Comparison of ENCODE assay signal across 39 cellular contexts in genomic region chr17:70519300-70519699, GRCh38.
"Had no signal": no experiment of that assay in that cellular context is flagged by ENCODE, and none has a peak within 500 bp of the region (broad histone marks: within the 10 kb centered on the region; RNA-seq: fewer than 3 reads in every experiment).

No MANE protein-coding gene starts in this region.

- FAIRE-seq: astrocyte, bronchial epithelial cell had no signal

- ATAC-seq: activated naive CD4-positive, alpha-beta T cell treated with anti-CD3 and anti-CD28 coated beads, Interleukin-2, amount 50 U/mL, for 72 hours; activated naive CD8-positive, alpha-beta T cell treated with anti-CD3 and anti-CD28 coated beads, Interleukin-2, amount 50 U/mL, for 24 hours; activated T-cell treated with anti-CD3 and anti-CD28 coated beads, Interleukin-2, amount 50 U/mL, for 4 hours; activated T-cell treated with anti-CD3 and anti-CD28 coated beads, Interleukin-2, amount 50 U/mL, for 72 hours; activated T-helper 17 cell treated with anti-CD3 and anti-CD28 coated beads, Interleukin-2, amount 50 U/mL, for 72 hours; body of pancreas had no signal

- H3K27ac Mint-ChIP-seq: activated naive CD4-positive, alpha-beta T cell treated with anti-CD3 and anti-CD28 coated beads for 36 hours; activated naive CD4-positive, alpha-beta T cell treated with anti-CD3 and anti-CD28 coated beads, Interleukin-2, amount 10 ng/mL, durations not matched to agents 7 days and 5 days; activated naive CD4-positive, alpha-beta T cell treated with anti-CD3 and anti-CD28 coated beads, Interleukin-2, amount 50 U/mL, for 24 hours; activated naive CD4-positive, alpha-beta T cell treated with anti-CD3 and anti-CD28 coated beads, Interleukin-2, amount 50 U/mL, for 72 hours; activated naive CD8-positive, alpha-beta T cell; activated naive CD8-positive, alpha-beta T cell treated with anti-CD3 and anti-CD28 coated beads for 36 hours; activated naive CD8-positive, alpha-beta T cell treated with anti-CD3 and anti-CD28 coated beads, Interleukin-2, amount 10 ng/mL, durations not matched to agents 7 days and 5 days; activated naive CD8-positive, alpha-beta T cell treated with anti-CD3 and anti-CD28 coated beads, Interleukin-2, amount 50 U/mL, for 24 hours; activated T-cell treated with anti-CD3 and anti-CD28 coated beads, Interleukin-2, amount 50 U/mL, for 24 hours; activated T-cell treated with anti-CD3 and anti-CD28 coated beads, Interleukin-2, amount 50 U/mL, for 72 hours; activated T-helper 1 cell treated with anti-CD3 and anti-CD28 coated beads, Interleukin-12 subunit alpha, Interleukin-12 subunit beta, Interleukin-2, Interleukin-4 antibody, amounts not matched to agents 30 ng/mL and 10 ng/mL and 1 ng/mL, durations not matched to agents 14 hours and 24 hours and 36 hours; activated T-helper 17 cell treated with anti-CD3 and anti-CD28 coated beads, Interleukin-2, amount 50 U/mL, for 72 hours; activated T-helper 2 cell treated with anti-CD3 and anti-CD28 coated beads, Interferon-gamma antibody, Interleukin-2, Interleukin-4, amounts not matched to agents 10 μg/mL and 5 μg/mL and 100 μg/mL, durations not matched to agents 14 hours and 24 hours and 36 hours; brain had no signal

- H3K4me3 Mint-ChIP-seq: activated naive CD4-positive, alpha-beta T cell treated with anti-CD3 and anti-CD28 coated beads for 36 hours; activated naive CD4-positive, alpha-beta T cell treated with anti-CD3 and anti-CD28 coated beads, Interleukin-2, amount 10 ng/mL, durations not matched to agents 7 days and 5 days; activated naive CD4-positive, alpha-beta T cell treated with anti-CD3 and anti-CD28 coated beads, Interleukin-2, amount 50 U/mL, for 24 hours; activated naive CD8-positive, alpha-beta T cell; activated naive CD8-positive, alpha-beta T cell treated with anti-CD3 and anti-CD28 coated beads for 36 hours; activated naive CD8-positive, alpha-beta T cell treated with anti-CD3 and anti-CD28 coated beads, Interleukin-2, amount 10 ng/mL, durations not matched to agents 7 days and 5 days; activated naive CD8-positive, alpha-beta T cell treated with anti-CD3 and anti-CD28 coated beads, Interleukin-2, amount 50 U/mL, for 24 hours; activated T-cell treated with anti-CD3 and anti-CD28 coated beads, Interleukin-2, amount 50 U/mL, for 24 hours; activated T-cell treated with anti-CD3 and anti-CD28 coated beads, Interleukin-2, amount 50 U/mL, for 4 hours; activated T-cell treated with anti-CD3 and anti-CD28 coated beads, Interleukin-2, amount 50 U/mL, for 72 hours; activated T-helper 1 cell treated with anti-CD3 and anti-CD28 coated beads, Interleukin-12 subunit alpha, Interleukin-12 subunit beta, Interleukin-2, Interleukin-4 antibody, amounts not matched to agents 30 ng/mL and 10 ng/mL and 1 ng/mL, durations not matched to agents 14 hours and 24 hours and 36 hours; activated T-helper 17 cell treated with anti-CD3 and anti-CD28 coated beads, Interleukin-2, amount 50 U/mL, for 72 hours; brain; central memory CD8-positive, alpha-beta T cell had no signal

- H3K27ac ChIP-seq: adrenal gland, ascending aorta, body of pancreas, brain microvascular endothelial cell, breast epithelium, cardiac muscle cell had no signal

- H3K4me1 ChIP-seq: adrenal gland, ascending aorta, body of pancreas, breast epithelium had no signal

- H3K9me3 ChIP-seq: adrenal gland, ascending aorta, body of pancreas, breast epithelium had no signal

- H3K9me3 Mint-ChIP-seq: activated naive CD4-positive, alpha-beta T cell treated with anti-CD3 and anti-CD28 coated beads for 36 hours; activated naive CD4-positive, alpha-beta T cell treated with anti-CD3 and anti-CD28 coated beads, Interleukin-2, amount 10 ng/mL, durations not matched to agents 7 days and 5 days; activated naive CD4-positive, alpha-beta T cell treated with anti-CD3 and anti-CD28 coated beads, Interleukin-2, amount 50 U/mL, for 24 hours; activated naive CD4-positive, alpha-beta T cell treated with anti-CD3 and anti-CD28 coated beads, Interleukin-2, amount 50 U/mL, for 72 hours; activated naive CD8-positive, alpha-beta T cell treated with anti-CD3 and anti-CD28 coated beads for 36 hours; activated naive CD8-positive, alpha-beta T cell treated with anti-CD3 and anti-CD28 coated beads, Interleukin-2, amount 10 ng/mL, durations not matched to agents 7 days and 5 days; activated naive CD8-positive, alpha-beta T cell treated with anti-CD3 and anti-CD28 coated beads, Interleukin-2, amount 50 U/mL, for 24 hours; activated T-cell treated with anti-CD3 and anti-CD28 coated beads, Interleukin-2, amount 50 U/mL, for 24 hours; activated T-cell treated with anti-CD3 and anti-CD28 coated beads, Interleukin-2, amount 50 U/mL, for 4 hours; activated T-cell treated with anti-CD3 and anti-CD28 coated beads, Interleukin-2, amount 50 U/mL, for 72 hours; activated T-helper 1 cell treated with anti-CD3 and anti-CD28 coated beads, Interleukin-12 subunit alpha, Interleukin-12 subunit beta, Interleukin-2, Interleukin-4 antibody, amounts not matched to agents 30 ng/mL and 10 ng/mL and 1 ng/mL, durations not matched to agents 14 hours and 24 hours and 36 hours; activated T-helper 17 cell treated with anti-CD3 and anti-CD28 coated beads, Interleukin-2, amount 50 U/mL, for 72 hours; activated T-helper 2 cell treated with anti-CD3 and anti-CD28 coated beads, Interferon-gamma antibody, Interleukin-2, Interleukin-4, amounts not matched to agents 10 μg/mL and 5 μg/mL and 100 μg/mL, durations not matched to agents 14 hours and 24 hours and 36 hours; brain had no signal

- H3K27me3 ChIP-seq: adrenal gland, ascending aorta, body of pancreas, brain microvascular endothelial cell, breast epithelium, cardiac muscle cell had no signal

- H3K36me3 Mint-ChIP-seq: activated naive CD4-positive, alpha-beta T cell treated with anti-CD3 and anti-CD28 coated beads, Interleukin-2, amount 10 ng/mL, durations not matched to agents 7 days and 5 days; activated naive CD4-positive, alpha-beta T cell treated with anti-CD3 and anti-CD28 coated beads, Interleukin-2, amount 50 U/mL, for 24 hours; activated naive CD4-positive, alpha-beta T cell treated with anti-CD3 and anti-CD28 coated beads, Interleukin-2, amount 50 U/mL, for 72 hours; activated naive CD8-positive, alpha-beta T cell; activated naive CD8-positive, alpha-beta T cell treated with anti-CD3 and anti-CD28 coated beads for 36 hours; activated naive CD8-positive, alpha-beta T cell treated with anti-CD3 and anti-CD28 coated beads, Interleukin-2, amount 10 ng/mL, durations not matched to agents 7 days and 5 days; brain had no signal

- H3K36me3 ChIP-seq: adrenal gland, ascending aorta, brain microvascular endothelial cell, breast epithelium, cardiac muscle cell had no signal

- H3K4me3 ChIP-seq: adrenal gland, ascending aorta, body of pancreas, breast epithelium, cardiac muscle cell had no signal

- DNase-seq: activated effector memory CD4-positive, alpha-beta T cell treated with anti-CD3 and anti-CD28 coated beads, Interleukin-2, amount 50 U/mL, for 16 hours; activated effector memory CD4-positive, alpha-beta T cell treated with Interleukin-2 at 50 U/mL for 16 hours; activated gamma-delta T cell; activated gamma-delta T cell treated with Interleukin-2 at 50 U/mL for 16 hours; activated naive CD4-positive, alpha-beta T cell; activated naive CD4-positive, alpha-beta T cell treated with anti-CD3 and anti-CD28 coated beads for 36 hours; activated naive CD4-positive, alpha-beta T cell treated with anti-CD3 and anti-CD28 coated beads, Interleukin-2, amount 10 ng/mL, durations not matched to agents 7 days and 5 days; activated naive CD4-positive, alpha-beta T cell treated with anti-CD3 and anti-CD28 coated beads, Interleukin-2, amount 50 U/mL, for 16 hours; activated naive CD4-positive, alpha-beta T cell treated with Interleukin-2 at 50 U/mL for 16 hours; activated naive CD8-positive, alpha-beta T cell treated with anti-CD3 and anti-CD28 coated beads for 36 hours; activated naive CD8-positive, alpha-beta T cell treated with anti-CD3 and anti-CD28 coated beads, Interleukin-2, amount 10 ng/mL, durations not matched to agents 7 days and 5 days; activated naive CD8-positive, alpha-beta T cell treated with anti-CD3 and anti-CD28 coated beads, Interleukin-2, amount 50 U/mL, for 24 hours; activated T-cell treated with anti-CD3 and anti-CD28 coated beads, Interleukin-2, amount 50 U/mL, for 24 hours; activated T-cell treated with anti-CD3 and anti-CD28 coated beads, Interleukin-2, amount 50 U/mL, for 4 hours; activated T-cell treated with anti-CD3 and anti-CD28 coated beads, Interleukin-2, amount 50 U/mL, for 48 hours; activated T-cell treated with anti-CD3 and anti-CD28 coated beads, Interleukin-2, amount 50 U/mL, for 72 hours; adrenal gland; amniotic stem cell; amygdala; anterior cingulate cortex; aorta; body of pancreas; brain microvascular endothelial cell; caudate nucleus; central memory CD4-positive, alpha-beta T cell; cerebellar nuclear complex had no signal

- H3K27me3 Mint-ChIP-seq: activated naive CD4-positive, alpha-beta T cell treated with anti-CD3 and anti-CD28 coated beads, Interleukin-2, amount 10 ng/mL, durations not matched to agents 7 days and 5 days; activated naive CD4-positive, alpha-beta T cell treated with anti-CD3 and anti-CD28 coated beads, Interleukin-2, amount 50 U/mL, for 24 hours; activated naive CD8-positive, alpha-beta T cell; activated naive CD8-positive, alpha-beta T cell treated with anti-CD3 and anti-CD28 coated beads for 36 hours; activated naive CD8-positive, alpha-beta T cell treated with anti-CD3 and anti-CD28 coated beads, Interleukin-2, amount 10 ng/mL, durations not matched to agents 7 days and 5 days; activated naive CD8-positive, alpha-beta T cell treated with anti-CD3 and anti-CD28 coated beads, Interleukin-2, amount 50 U/mL, for 24 hours; activated T-cell treated with anti-CD3 and anti-CD28 coated beads, Interleukin-2, amount 50 U/mL, for 24 hours; central memory CD8-positive, alpha-beta T cell had no signal

- H3K4me1 Mint-ChIP-seq: activated naive CD4-positive, alpha-beta T cell treated with anti-CD3 and anti-CD28 coated beads, Interleukin-2, amount 10 ng/mL, durations not matched to agents 7 days and 5 days; activated naive CD4-positive, alpha-beta T cell treated with anti-CD3 and anti-CD28 coated beads, Interleukin-2, amount 50 U/mL, for 24 hours; activated naive CD8-positive, alpha-beta T cell treated with anti-CD3 and anti-CD28 coated beads for 36 hours; activated naive CD8-positive, alpha-beta T cell treated with anti-CD3 and anti-CD28 coated beads, Interleukin-2, amount 10 ng/mL, durations not matched to agents 7 days and 5 days; activated naive CD8-positive, alpha-beta T cell treated with anti-CD3 and anti-CD28 coated beads, Interleukin-2, amount 50 U/mL, for 24 hours; activated T-helper 17 cell treated with anti-CD3 and anti-CD28 coated beads, Interleukin-2, amount 50 U/mL, for 72 hours; brain; central memory CD8-positive, alpha-beta T cell had no signal
